Comparison of ENCODE assay signal across 19 cellular contexts in genomic region chr3:31579828-31580227, GRCh38.
"Had no signal": no experiment of that assay in that cellular context is flagged by ENCODE, and none has a peak within 500 bp of the region (broad histone marks: within the 10 kb centered on the region; RNA-seq: fewer than 3 reads in every experiment).

No MANE protein-coding gene starts in this region.

- H3K27me3 ChIP-seq: ascending aorta, brain microvascular endothelial cell, tibial artery had no signal

- H3K27ac ChIP-seq: ascending aorta, brain microvascular endothelial cell, coronary artery, epithelial cell of prostate, tibial artery had no signal

- ATAC-seq: activated CD8-positive, alpha-beta T cell treated with anti-CD3 and anti-CD28 coated beads, Interleukin-2, amount 10 ng/mL, durations not matched to agents 7 days and 5 days; activated naive CD4-positive, alpha-beta T cell treated with anti-CD3 and anti-CD28 coated beads, Interleukin-2, amount 50 U/mL, for 72 hours; naive thymus-derived CD4-positive, alpha-beta T cell; stimulated activated effector memory CD8-positive, alpha-beta T cell treated with anti-CD3 and anti-CD28 coated beads, Interleukin-12 subunit alpha, Interleukin-12 subunit beta, amount 100 ng/mL, for 72 hours; stimulated activated naive CD8-positive, alpha-beta T cell treated with anti-CD3 and anti-CD28 coated beads, Interleukin-15, amount 100 ng/mL, for 72 hours had no signal

- H3K9me3 ChIP-seq: ascending aorta, tibial artery had no signal

- H3K4me3 ChIP-seq: ascending aorta, coronary artery, tibial artery had no signal

- DNase-seq: activated CD4-positive, alpha-beta T cell treated with anti-CD3 and anti-CD28 coated beads for 1 hour; activated CD4-positive, alpha-beta T cell treated with anti-CD3 and anti-CD28 coated beads, Interleukin-2, amount 50 U/mL, for 1 hour; activated CD8-positive, alpha-beta T cell treated with anti-CD3 and anti-CD28 coated beads, Interleukin-2, amount 10 ng/mL, durations not matched to agents 7 days and 5 days; brain microvascular endothelial cell; kidney glomerular epithelial cell; mesenchymal stem cell; naive thymus-derived CD4-positive, alpha-beta T cell; occipital lobe; posterior cingulate gyrus; retina; stimulated activated CD4-positive, alpha-beta T cell treated with anti-CD3 and anti-CD28 coated beads, Interleukin-1b, Interleukin-23, amount 100 ng/mL, for 48 hours; stimulated activated naive CD8-positive, alpha-beta T cell treated with anti-CD3 and anti-CD28 coated beads, Interleukin-15, amount 100 ng/mL, for 72 hours; T-helper 1 cell; tibial artery had no signal

- H3K36me3 ChIP-seq: ascending aorta, tibial artery had no signal
